ENCODE assay signal across 18 cellular contexts in genomic region chr21:38486705-38487104, GRCh38. TPM values are rescaled to one million over a fixed set of nuclear protein-coding genes. Genes with fewer than 3 reads are reported as not detected.
A peak's percentile ranks its signal among the peaks of the same experiment; 100 is the strongest.
DNase-seq lines count a peak whose midpoint lies in the region; FAIRE-seq and TF ChIP-seq lines count a peak whose summit lies in the region.
"Had no signal": no experiment of that assay in that cellular context is flagged by ENCODE, and none has a peak within 500 bp of the region (broad histone marks: within the 10 kb centered on the region; RNA-seq: fewer than 3 reads in every experiment).

No MANE protein-coding gene starts in this region.

- H3K4me3 ChIP-seq in bronchial epithelial cell (ENCODE audit: low read depth, low read length) (no peak overlapping the region), neuronal stem cell (ENCODE audit: low read length in 2 of 2) (no peak overlapping the region)
- H3K4me3 ChIP-seq: suprapubic skin had no signal

- H3K27ac ChIP-seq in neuronal stem cell (replicated peaks; ENCODE audit: low read length) (no peak overlapping the region), caudate nucleus (ENCODE audit: low read depth, low read length) (no peak overlapping the region)
- H3K27ac ChIP-seq: suprapubic skin had no signal

- no peak overlapping the region for H2BK5ac ChIP-seq in neuronal stem cell (ENCODE audit: low read length)

- WGBS in neuronal stem cell (ENCODE audit: extremely low coverage in 2 of 2, insufficient read length in 2 of 2, insufficient replicate concordance in 1 of 2), 2 donors, result no CpG with 5 or more reads among the region's 6 CpGs

- no peak for FAIRE-seq in bronchial epithelial cell (lab: Jason Lieb, UNC)

- H3K18ac ChIP-seq in neuronal stem cell (ENCODE audit: low read length), result no peak overlapping the region

- no peak overlapping the region for H2AFZ ChIP-seq in neuronal stem cell (ENCODE audit: low read length)

- no peak overlapping the region for H2BK120ac ChIP-seq in neuronal stem cell (ENCODE audit: low read depth, low read length)

- no peak overlapping the region for H3K9ac ChIP-seq in neuronal stem cell (ENCODE audit: low read depth, low read length, poor library complexity)

- no peak overlapping the region for H4K91ac ChIP-seq in neuronal stem cell (ENCODE audit: low read depth, low read length, poor library complexity)

- H3K36me3 ChIP-seq in bronchial epithelial cell (ENCODE audit: control insufficient read depth, insufficient read depth, low read length), result no peaks in the 10 kb centered on the region
- no peaks in the 10 kb centered on the region for H3K36me3 ChIP-seq in neuronal stem cell (replicated peaks in 1 of 2; ENCODE audit: control insufficient read depth in 2 of 2, insufficient read depth in 2 of 2, low read length in 2 of 2)
- H3K36me3 ChIP-seq: suprapubic skin had no signal

- no peak overlapping the region for H3K4ac ChIP-seq in neuronal stem cell (ENCODE audit: low read length)

- H3K14ac ChIP-seq in neuronal stem cell (ENCODE audit: low read length), result no peak overlapping the region

- TF ChIP-seq CTCF in bronchial epithelial cell (IDR thresholded peaks at IDR 0.05; ENCODE audit: insufficient read depth, low read length, severe bottlenecking), result no peak

- H2BK12ac ChIP-seq in neuronal stem cell (ENCODE audit: low read length), result peak overlapping the region; percentile 97

- no peak overlapping the region for H3K4me2 ChIP-seq in neuronal stem cell (ENCODE audit: insufficient read depth, low read length, poor library complexity, severe bottlenecking)

- no peak overlapping the region for H2AK5ac ChIP-seq in neuronal stem cell (ENCODE audit: low read depth, low read length)

- DNase-seq in NCI-H2029 (lab: John Stamatoyannopoulos, UW) (peak; percentile 32), NCI-H2029 treated with DMSO at 0.1 percent for 48 hours (lab: John Stamatoyannopoulos, UW) (no peak), NOMO-1 (lab: John Stamatoyannopoulos, UW; ENCODE audit: unreplicated experiment in 2 of 2) (peak; percentile 63 to 93), bronchial epithelial cell (ENCODE audit: low read depth) (peak; percentile 53), neuronal stem cell (ENCODE audit: low spot score) (no peak), caudate nucleus (lab: John Stamatoyannopoulos, UW) (no peak), T-helper 9 cell (no peak), NCI-H524 treated with DMSO at 0.1 percent for 48 hours (lab: John Stamatoyannopoulos, UW) (no peak)
- DNase-seq: 8988T; activated CD4-positive, alpha-beta T cell treated with anti-CD3 and anti-CD28 coated beads for 48 hours; activated naive CD8-positive, alpha-beta T cell treated with anti-CD3 and anti-CD28 coated beads for 36 hours; activated T-cell treated with anti-CD3 and anti-CD28 coated beads for 4 hours; CD4-positive, alpha-beta T cell; head of caudate nucleus; NCI-H1092; T-helper 17 cell had no signal

- no peak overlapping the region for H3K23ac ChIP-seq in neuronal stem cell (ENCODE audit: low read depth, low read length, poor library complexity)

- no peak overlapping the region for H4K8ac ChIP-seq in neuronal stem cell (ENCODE audit: low read depth, low read length)

- peaks cover 15 to 22% of the 10 kb centered on the region in 2 donors for H3K4me1 ChIP-seq in neuronal stem cell (ENCODE audit: control insufficient read depth in 2 of 2, insufficient read depth in 1 of 2, low read depth in 1 of 2, low read length in 2 of 2)

- no peaks in the 10 kb centered on the region for H3K27me3 ChIP-seq in bronchial epithelial cell (ENCODE audit: control insufficient read depth, insufficient read depth, low read length)
- no peaks in the 10 kb centered on the region for H3K27me3 ChIP-seq in neuronal stem cell (ENCODE audit: control insufficient read depth in 3 of 3, insufficient read depth in 3 of 3, low read depth in 1 of 3, low read length in 3 of 3)

- H3K79me1 ChIP-seq in neuronal stem cell (ENCODE audit: low read depth, low read length), result no peaks in the 10 kb centered on the region

- H3K9me3 ChIP-seq in neuronal stem cell (replicated peaks in 1 of 2; ENCODE audit: control insufficient read depth in 2 of 2, insufficient read depth in 1 of 2, low read depth in 1 of 2, low read length in 2 of 2), result peaks cover 0 to 3% of the 10 kb centered on the region in 2 donors
- H3K9me3 ChIP-seq: suprapubic skin had no signal

- H2BK15ac ChIP-seq in neuronal stem cell (ENCODE audit: low read length), result no peak overlapping the region

RNA-seq across cellular contexts. Expression of gene ERG, which starts 11.6 kb away (rescaled TPM):
- total RNA-seq in bronchial epithelial cell, result under 0.01 TPM in 1 of 2 replicates, not detected in the other
- polyA plus RNA-seq in neuronal stem cell (2013, experiment 1 of 2), result not detected
- polyA plus RNA-seq in neuronal stem cell (2013, experiment 2 of 2), result 0.04 TPM
- total RNA-seq: activated naive CD8-positive, alpha-beta T cell treated with anti-CD3 and anti-CD28 coated beads for 36 hours; CD4-positive, alpha-beta T cell; progenitor cell of endocrine pancreas; T-helper 17 cell had no signal

Comparison
In these comparisons a context has a peak if more than half of its experiments do, and no peak if none do; other contexts are left out.
1. DNase-seq: peak in NCI-H2029 (single experiment), NOMO-1 (2 of 2) and bronchial epithelial cell (single experiment); none in NCI-H2029 treated with DMSO at 0.1 percent for 48 hours (single experiment), neuronal stem cell (single experiment), caudate nucleus (0 of 61), T-helper 9 cell (single experiment) and NCI-H524 treated with DMSO at 0.1 percent for 48 hours (single experiment).